In the genomic region with DNA sequence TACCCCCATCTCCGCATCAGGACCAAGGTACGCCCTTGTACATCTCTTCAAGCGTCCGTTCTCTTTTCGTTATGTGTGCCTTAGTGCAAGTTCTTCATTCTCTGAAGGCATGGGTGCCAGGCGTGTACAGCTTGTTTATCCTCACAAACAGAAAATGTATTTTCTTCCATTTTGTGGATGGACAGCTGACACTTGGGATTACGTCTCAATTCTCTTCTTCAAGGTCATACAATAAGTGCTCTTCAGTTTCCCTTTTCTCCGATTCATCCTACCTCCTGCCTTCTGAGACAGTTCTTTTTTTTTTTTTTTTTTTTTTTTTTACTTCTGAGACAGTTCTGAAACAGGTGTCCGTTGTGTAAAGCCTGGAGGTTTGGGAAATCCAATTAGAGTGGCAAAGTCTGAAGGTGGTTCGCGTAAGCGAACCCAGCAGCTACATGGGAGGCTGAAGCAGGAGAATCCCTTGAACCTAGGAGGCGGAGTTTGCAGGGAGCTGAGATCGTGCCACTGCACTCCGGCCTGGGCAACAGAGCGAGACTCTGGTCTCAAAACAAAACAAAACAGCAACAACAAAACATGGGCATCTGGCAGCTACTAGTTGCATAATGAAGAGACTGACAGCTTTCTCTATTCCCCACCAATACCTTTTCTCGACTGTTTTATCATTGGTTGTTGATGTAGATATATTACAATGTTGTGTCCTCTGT, we compare ENCODE assay signal across 8 cellular contexts. TPM values are rescaled to one million over a fixed set of nuclear protein-coding genes. Genes with fewer than 3 reads are reported as not detected.
A peak's percentile ranks its signal among the peaks of the same experiment; 100 is the strongest.
DNase-seq lines count a peak whose midpoint lies in the region; ATAC-seq and TF ChIP-seq lines count a peak whose summit lies in the region.

No MANE protein-coding gene starts in this region.

- intact Hi-C loops in MCF 10A (cut with micrococcal nuclease), result loop anchor here (2.0 to 10.0 kb wide), 3 partner anchors 82 to 536 kb away; partner anchors contain the start of genes HNF1A and PLA2G1B
- intact Hi-C loops in head of caudate nucleus (cut with DNase I), result no loop called here

- TF ChIP-seq CTCF in BE2C (IDR thresholded peaks at IDR 0.05; ENCODE audit: low read depth, low read length), result no peak
- TF ChIP-seq CTCF in MCF 10A (IDR thresholded peaks at IDR 0.05; ENCODE audit: unreplicated experiment), result no peak

- peak overlapping the region; percentile 77 for H3K4me2 ChIP-seq in mesendoderm (ENCODE audit: low read length)

- no peak for DNase-seq in BE2C
- DNase-seq in MCF 10A (ENCODE audit: unreplicated experiment), result peak; percentile 10
- no peak for DNase-seq in mesendoderm
- no peak for DNase-seq in head of caudate nucleus
- no peak for DNase-seq in islet precursor cell
- no peak for DNase-seq in MV-4-11 (lab: John Stamatoyannopoulos, UW)

- no peak overlapping the region for H3K4ac ChIP-seq in mesendoderm (ENCODE audit: low read depth, low read length)

- H3K27me3 Mint-ChIP-seq in MCF 10A (ENCODE audit: insufficient read depth, unreplicated experiment), result no peaks in the 10 kb centered on the region

- peaks cover 17% of the 10 kb centered on the region for H3K79me2 ChIP-seq in mesendoderm (ENCODE audit: control insufficient read depth, insufficient read depth, low read length)

- no peak overlapping the region for H2BK120ac ChIP-seq in mesendoderm (ENCODE audit: low read depth, low read length)

- no CpG with 5 or more reads among the region's 17 CpGs for WGBS in mesendoderm (ENCODE audit: extremely low coverage, insufficient coverage, low lambda C conversion rate)

- H3K27ac Mint-ChIP-seq in MCF 10A (ENCODE audit: low read depth, unreplicated experiment), result peak overlapping the region; percentile 92

- no peak overlapping the region for H3K23ac ChIP-seq in mesendoderm (ENCODE audit: low read length)

- 0 out of 2 replicates have a peak, but pooled peaks cover 4% of the 10 kb centered on the region for H3K27me3 ChIP-seq in BE2C
- no peaks in the 10 kb centered on the region for H3K27me3 ChIP-seq in mesendoderm (ENCODE audit: insufficient read depth, low read length, poor library complexity)

- H3K4me1 Mint-ChIP-seq in MCF 10A (ENCODE audit: insufficient read depth, unreplicated experiment), result peaks cover 6% of the 10 kb centered on the region

- H3K4me3 Mint-ChIP-seq in MCF 10A (ENCODE audit: unreplicated experiment), result peak overlapping the region; percentile 98

- BruUV-seq in MCF 10A (replicated peaks; lab: Mats Ljungman, UMichigan), result TSS peak; percentile 72

- H3K79me1 ChIP-seq in mesendoderm (ENCODE audit: low read length), result peaks cover 4% of the 10 kb centered on the region

- H2BK15ac ChIP-seq in mesendoderm (replicated peaks; ENCODE audit: low read depth), result no peak overlapping the region

- ATAC-seq in HG03354 (IDR thresholded peaks at IDR 0.05; ENCODE audit: poor library complexity, severe bottlenecking, unreplicated experiment), result peak; percentile 11
- no peak for ATAC-seq in GM18520 (IDR thresholded peaks at IDR 0.05; ENCODE audit: unreplicated experiment)

- H4K5ac ChIP-seq in mesendoderm (ENCODE audit: low read length), result no peak overlapping the region

- no peak overlapping the region for H3K27ac ChIP-seq in mesendoderm (ENCODE audit: low read depth, low read length)

- CTCF ChIA-PET in MCF 10A (lab: Yijun Ruan, JAX), result interaction anchor here (0.6 to 5.6 kb wide), 13 partner anchors 9 to 911 kb away, joined by 3 to 40 read pairs (median 4); partner anchors contain the start of gene SRSF9

- peaks cover 49% of the 10 kb centered on the region for H3K36me3 Mint-ChIP-seq in MCF 10A (ENCODE audit: insufficient read depth, unreplicated experiment)

- no peak overlapping the region for H3K18ac ChIP-seq in mesendoderm (ENCODE audit: low read length)

- POLR2A ChIA-PET in MCF 10A (lab: Yijun Ruan, JAX), result interaction anchor here (0.6 to 2.8 kb wide), 19 partner anchors 7 to 1982 kb away, joined by 3 to 21 read pairs (median 5); partner anchors contain the start of genes DYNLL1, GATC, RNF10 and RNU4-1

- H3K9me3 Mint-ChIP-seq in MCF 10A (ENCODE audit: unreplicated experiment), result no peaks in the 10 kb centered on the region

- no peaks in the 10 kb centered on the region for H3K9me3 ChIP-seq in BE2C

- H2BK5ac ChIP-seq in mesendoderm (ENCODE audit: low read length), result no peak overlapping the region

- peaks cover 27% of the 10 kb centered on the region for H3K36me3 ChIP-seq in BE2C
- H3K36me3 ChIP-seq in mesendoderm (ENCODE audit: control insufficient read depth, insufficient read depth, low read length), result no peaks in the 10 kb centered on the region

- no peak overlapping the region for H4K8ac ChIP-seq in mesendoderm (ENCODE audit: low read depth, low read length)

- H3K56ac ChIP-seq in mesendoderm (ENCODE audit: low read length), result peak overlapping the region; percentile 95

- H3K4me1 ChIP-seq in BE2C (peaks cover 3% of the 10 kb centered on the region), mesendoderm (ENCODE audit: control insufficient read depth, low read depth, low read length) (no peaks in the 10 kb centered on the region)

- H3K9ac ChIP-seq in mesendoderm (ENCODE audit: low read length), result peak overlapping the region; percentile 85

- H3K4me3 ChIP-seq in BE2C (ENCODE audit: low read depth, low read length), result peak overlapping the region; percentile 84
- H3K4me3 ChIP-seq in mesendoderm (ENCODE audit: low read length), result peak overlapping the region; percentile 64

- H2AK5ac ChIP-seq in mesendoderm (ENCODE audit: low read length), result no peak overlapping the region

RNA-seq across cellular contexts. Expression of gene COX6A1, which starts 0.7 kb away (rescaled TPM):
- polyA plus RNA-seq in BE2C (2012; ENCODE audit: insufficient read depth, insufficient read length, low read depth), result 2,740 TPM
- 475 and 518 TPM in 2 replicates for total RNA-seq in MCF 10A (2022)
- 833 TPM for polyA plus RNA-seq in mesendoderm (2013, experiment 1 of 2)
- 817 TPM for polyA plus RNA-seq in mesendoderm (2013, experiment 2 of 2)

RNA-seq across cellular contexts. Expression of gene TRIAP1, which starts 7.5 kb away (rescaled TPM):
- polyA plus RNA-seq in BE2C (2012; ENCODE audit: insufficient read depth, insufficient read length, low read depth), result 73.5 TPM
- 48.4 and 50.2 TPM in 2 replicates for total RNA-seq in MCF 10A (2022)
- 86.2 TPM for polyA plus RNA-seq in mesendoderm (2013, experiment 1 of 2)
- 85.3 TPM for polyA plus RNA-seq in mesendoderm (2013, experiment 2 of 2)

RNA-seq across cellular contexts. Expression of gene GATC, which starts 7.6 kb away (rescaled TPM):
- 28.9 TPM for polyA plus RNA-seq in BE2C (2012; ENCODE audit: insufficient read depth, insufficient read length, low read depth)
- total RNA-seq in MCF 10A (2022), result 29.7 and 32.1 TPM in 2 replicates
- 21.1 TPM for polyA plus RNA-seq in mesendoderm (2013, experiment 1 of 2)
- 21.0 TPM for polyA plus RNA-seq in mesendoderm (2013, experiment 2 of 2)

RNA-seq across cellular contexts. Expression of gene SRSF9, which starts 30.9 kb away (rescaled TPM):
- polyA plus RNA-seq in BE2C (2012; ENCODE audit: insufficient read depth, insufficient read length, low read depth), result 624 TPM
- 192 and 193 TPM in 2 replicates for total RNA-seq in MCF 10A (2022)
- polyA plus RNA-seq in mesendoderm (2013, experiment 1 of 2), result 267 TPM
- polyA plus RNA-seq in mesendoderm (2013, experiment 2 of 2), result 263 TPM

RNA-seq across cellular contexts. Expression of gene DYNLL1, which starts 57.3 kb away (rescaled TPM):
- 707 TPM for polyA plus RNA-seq in BE2C (2012; ENCODE audit: insufficient read depth, insufficient read length, low read depth)
- 247 and 351 TPM in 2 replicates for total RNA-seq in MCF 10A (2022)
- polyA plus RNA-seq in mesendoderm (2013, experiment 1 of 2), result 544 TPM
- polyA plus RNA-seq in mesendoderm (2013, experiment 2 of 2), result 543 TPM
